1 cellular context compared by ENCODE assay signal in the genomic region with DNA sequence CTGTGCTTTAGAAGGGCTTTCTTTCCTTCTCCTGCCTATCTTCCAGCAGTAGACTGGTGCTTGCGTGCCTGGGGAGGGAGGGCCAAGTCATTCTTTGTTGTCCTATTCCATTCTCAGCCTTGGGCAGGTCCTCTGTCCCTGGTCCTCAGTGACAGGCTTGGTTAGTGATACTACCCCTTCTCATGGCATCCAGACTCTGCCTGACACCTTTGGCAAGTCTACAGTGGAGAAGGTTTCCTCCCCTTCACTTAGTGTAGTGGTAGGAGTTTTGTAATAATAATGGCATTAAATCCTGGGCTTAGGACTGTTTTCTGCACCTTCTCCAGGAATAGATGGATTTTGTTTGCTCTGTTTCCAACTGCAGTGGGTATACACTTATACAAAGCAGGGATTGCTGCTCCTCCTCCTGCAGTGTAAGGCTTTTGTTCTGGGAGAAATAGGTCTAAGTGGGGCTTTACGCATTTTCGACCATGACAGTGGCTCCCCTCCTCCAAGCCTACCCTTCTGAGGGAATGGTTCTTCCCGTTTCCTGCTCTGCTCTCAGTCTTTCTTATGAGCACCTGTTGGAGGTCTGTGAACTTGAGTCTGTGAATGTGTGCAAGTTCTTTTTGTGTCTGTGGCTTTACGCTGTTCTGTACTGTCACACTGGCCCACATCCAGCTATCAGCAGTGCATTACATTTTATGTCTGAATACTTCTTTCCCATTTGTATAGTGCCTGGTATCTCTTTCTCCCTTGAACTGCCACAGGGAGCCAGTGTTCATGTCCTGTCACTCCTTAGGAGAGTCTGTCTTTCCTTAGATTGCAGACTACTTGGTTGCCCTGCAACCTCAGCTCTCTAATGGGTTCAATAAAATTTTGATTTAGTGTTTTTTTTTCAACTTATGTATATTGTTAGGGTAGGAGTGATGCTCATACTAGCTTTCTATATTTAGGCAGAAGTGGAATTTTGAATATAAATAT. TPM values are rescaled to one million over a fixed set of nuclear protein-coding genes. Genes with fewer than 3 reads are reported as not detected.
"Had no signal": no experiment of that assay in that cellular context is flagged by ENCODE, and none has a peak within 500 bp of the region (broad histone marks: within the 10 kb centered on the region; RNA-seq: fewer than 3 reads in every experiment).

No MANE protein-coding gene starts in this region.

RNA-seq across cellular contexts. Expression of a gene that starts 37.7 kb away (rescaled TPM):
- total RNA-seq: chondrocyte had no signal
